ENCODE assay signal across 11 cellular contexts in genomic region chr1:119632103-119632490, GRCh38. TPM values are rescaled to one million over a fixed set of nuclear protein-coding genes. Genes with fewer than 3 reads are reported as not detected.
A peak's percentile ranks its signal among the peaks of the same experiment; 100 is the strongest.
DNase-seq lines count a peak whose midpoint lies in the region; ATAC-seq and TF ChIP-seq lines count a peak whose summit lies in the region.
"Had no signal": no experiment of that assay in that cellular context is flagged by ENCODE, and none has a peak within 500 bp of the region (broad histone marks: within the 10 kb centered on the region; RNA-seq: fewer than 3 reads in every experiment).

No MANE protein-coding gene starts in this region.

- DNase-seq in SJCRH30 (no peak), upper lobe of right lung (no peak), SIG-M5 (lab: John Stamatoyannopoulos, UW) (no peak), LoVo (ENCODE audit: low spot score) (no peak), NAMALWA (ENCODE audit: low spot score) (no peak), COLO829 (ENCODE audit: low spot score) (no peak)
- DNase-seq: Caco-2 had no signal

- no peak for TF ChIP-seq POLR2A in gastroesophageal sphincter (IDR thresholded peaks at IDR 0.05)

- no peak for TF ChIP-seq EP300 in gastroesophageal sphincter (IDR thresholded peaks at IDR 0.05)

- peak overlapping the region in 2 of 3 experiments; percentile 93 to 98 for H3K27ac Mint-ChIP-seq in nephron
- H3K27ac Mint-ChIP-seq: activated T-helper 1 cell treated with anti-CD3 and anti-CD28 coated beads, Interleukin-12 subunit alpha, Interleukin-12 subunit beta, Interleukin-2, Interleukin-4 antibody, amounts not matched to agents 30 ng/mL and 10 ng/mL and 1 ng/mL, durations not matched to agents 14 hours and 24 hours and 36 hours had no signal

- TF ChIP-seq CTCF in gastroesophageal sphincter (IDR thresholded peaks at IDR 0.05) (no peak), nephron (IDR thresholded peaks at IDR 0.05; ENCODE audit: unreplicated experiment in 3 of 3) (no peak), upper lobe of right lung (IDR thresholded peaks at IDR 0.05) (no peak)

- intact Hi-C loops in upper lobe of right lung (cut with DNase I), result no loop called here

- no peaks in the 10 kb centered on the region for H3K27me3 Mint-ChIP-seq in nephron (ENCODE audit: low read depth)

- H3K4me3 Mint-ChIP-seq in nephron, result peak overlapping the region; percentile 41 to 55 (median 48)
- H3K4me3 Mint-ChIP-seq: activated T-helper 1 cell treated with anti-CD3 and anti-CD28 coated beads, Interleukin-12 subunit alpha, Interleukin-12 subunit beta, Interleukin-2, Interleukin-4 antibody, amounts not matched to agents 30 ng/mL and 10 ng/mL and 1 ng/mL, durations not matched to agents 14 hours and 24 hours and 36 hours had no signal

- H3K4me1 ChIP-seq in SJCRH30, result peaks cover 7% of the 10 kb centered on the region
- peaks cover 0 to 63% (median 17%) of the 10 kb centered on the region in 3 donors for H3K4me1 ChIP-seq in gastroesophageal sphincter
- H3K4me1 ChIP-seq in upper lobe of right lung, result peaks cover 58% of the 10 kb centered on the region
- H3K4me1 ChIP-seq: Caco-2 had no signal

- peak overlapping the region; percentile 60 for H3K27ac ChIP-seq in SJCRH30
- peak overlapping the region in 3 of 4 donors; percentile 63 to 78 (median 65) for H3K27ac ChIP-seq in gastroesophageal sphincter
- H3K27ac ChIP-seq in upper lobe of right lung, result peak overlapping the region; percentile 74
- H3K27ac ChIP-seq: cardiac muscle cell had no signal

- peaks cover 6% of the 10 kb centered on the region for H3K36me3 Mint-ChIP-seq in nephron (ENCODE audit: low read depth)

- H3K36me3 ChIP-seq in SJCRH30, result 0 out of 2 replicates have a peak, but pooled peaks cover 4% of the 10 kb centered on the region
- no peaks in the 10 kb centered on the region for H3K36me3 ChIP-seq in gastroesophageal sphincter
- H3K36me3 ChIP-seq in upper lobe of right lung, result no peaks in the 10 kb centered on the region
- H3K36me3 ChIP-seq: cardiac muscle cell had no signal

- 79 to 92% methylated on average over 2 to 4 of the region's 5 CpGs for WGBS in gastroesophageal sphincter (ENCODE audit: low coverage in 1 of 2), 2 donors

- H3K4me3 ChIP-seq in SJCRH30, result peak overlapping the region; percentile 54
- peak overlapping the region in 1 of 2 donors; percentile 46 for H3K4me3 ChIP-seq in gastroesophageal sphincter
- no peak overlapping the region for H3K4me3 ChIP-seq in upper lobe of right lung
- H3K4me3 ChIP-seq: cardiac muscle cell had no signal

- H3K27me3 ChIP-seq in SJCRH30 (no peaks in the 10 kb centered on the region), gastroesophageal sphincter (no peaks in the 10 kb centered on the region), upper lobe of right lung (no peaks in the 10 kb centered on the region)
- H3K27me3 ChIP-seq: cardiac muscle cell had no signal

- no peaks in the 10 kb centered on the region for H3K9me3 Mint-ChIP-seq in nephron
- H3K9me3 Mint-ChIP-seq: activated T-helper 1 cell treated with anti-CD3 and anti-CD28 coated beads, Interleukin-12 subunit alpha, Interleukin-12 subunit beta, Interleukin-2, Interleukin-4 antibody, amounts not matched to agents 30 ng/mL and 10 ng/mL and 1 ng/mL, durations not matched to agents 14 hours and 24 hours and 36 hours had no signal

- ATAC-seq in gastroesophageal sphincter (peak; percentile 27), upper lobe of right lung (peak; percentile 11)

- H3K9me3 ChIP-seq in SJCRH30 (replicated peaks) (no peaks in the 10 kb centered on the region), gastroesophageal sphincter (no peaks in the 10 kb centered on the region), upper lobe of right lung (no peaks in the 10 kb centered on the region)
- H3K9me3 ChIP-seq: Caco-2 had no signal

- H3K4me1 Mint-ChIP-seq in nephron, result peaks cover 68% of the 10 kb centered on the region

RNA-seq across cellular contexts. Expression of gene ZNF697, which starts 16.0 kb away (rescaled TPM):
- total RNA-seq in SJCRH30 (2014; rRNA removed; shearing (Covaris generic)), result 6.2 and 7.6 TPM in 2 replicates
- total RNA-seq in gastroesophageal sphincter (1 to 10 TPM; 2.6 to 5.6 (median 4.6) TPM), upper lobe of right lung (11.4 TPM)
